In the genomic region with DNA sequence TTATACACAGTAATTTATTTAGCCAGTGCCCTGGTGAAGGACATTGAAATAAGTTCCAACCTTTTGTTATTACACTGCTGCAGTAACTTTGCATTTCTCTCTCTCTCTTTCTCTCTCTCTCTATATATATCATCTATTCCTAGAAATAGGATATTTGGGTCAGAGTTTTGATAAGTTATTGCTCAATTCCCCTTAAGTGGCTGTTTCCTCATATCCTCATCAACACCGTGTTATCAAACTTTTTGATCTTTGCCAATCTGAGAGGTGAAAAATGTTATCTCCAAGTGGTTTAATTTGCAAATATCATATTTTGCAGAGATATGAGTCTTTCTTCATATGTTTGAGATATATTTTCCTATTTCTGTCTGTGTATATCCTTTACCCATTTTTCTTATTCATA, we compare ENCODE assay signal across 16 cellular contexts. TPM values are rescaled to one million over a fixed set of nuclear protein-coding genes. Genes with fewer than 3 reads are reported as not detected.
DNase-seq lines count a peak whose midpoint lies in the region; ATAC-seq and TF ChIP-seq lines count a peak whose summit lies in the region.
"Had no signal": no experiment of that assay in that cellular context is flagged by ENCODE, and none has a peak within 500 bp of the region (broad histone marks: within the 10 kb centered on the region; RNA-seq: fewer than 3 reads in every experiment).

No MANE protein-coding gene starts in this region.

- no peaks in the 10 kb centered on the region for H3K27me3 Mint-ChIP-seq in activated naive CD4-positive, alpha-beta T cell treated with anti-CD3 and anti-CD28 coated beads, Interleukin-2, amount 50 U/mL, for 24 hours
- H3K27me3 Mint-ChIP-seq in central memory CD8-positive, alpha-beta T cell = no peaks in the 10 kb centered on the region
- no peaks in the 10 kb centered on the region for H3K27me3 Mint-ChIP-seq in stimulated activated memory B cell treated with anti-CD40 and anti-IgM and Interleukin-4, amounts not matched to agents 10 μg/mL and 1 μg/mL and 100 μg/mL, for 72 hours

- ATAC-seq in activated naive CD4-positive, alpha-beta T cell treated with anti-CD3 and anti-CD28 coated beads, Interleukin-2, amount 50 U/mL, for 72 hours = no peak
- ATAC-seq in central memory CD8-positive, alpha-beta T cell (replicated peaks; ENCODE audit: extremely low read depth, poor library complexity, severe bottlenecking) = no peak
- no peak for ATAC-seq in stimulated activated memory B cell treated with anti-CD40 and anti-IgM and Interleukin-4, amounts not matched to agents 10 μg/mL and 1 μg/mL and 100 μg/mL, for 72 hours
- no peak for ATAC-seq in HG03460 (IDR thresholded peaks at IDR 0.05; ENCODE audit: unreplicated experiment)
- ATAC-seq: right cardiac atrium, upper lobe of right lung had no signal

- H3K4me1 Mint-ChIP-seq in activated naive CD4-positive, alpha-beta T cell treated with anti-CD3 and anti-CD28 coated beads, Interleukin-2, amount 50 U/mL, for 24 hours = peaks cover 36% of the 10 kb centered on the region
- H3K4me1 Mint-ChIP-seq in central memory CD8-positive, alpha-beta T cell = peaks cover 32% of the 10 kb centered on the region
- peaks cover 31% of the 10 kb centered on the region for H3K4me1 Mint-ChIP-seq in stimulated activated memory B cell treated with anti-CD40 and anti-IgM and Interleukin-4, amounts not matched to agents 10 μg/mL and 1 μg/mL and 100 μg/mL, for 72 hours

- H3K4me3 Mint-ChIP-seq in activated naive CD4-positive, alpha-beta T cell treated with anti-CD3 and anti-CD28 coated beads, Interleukin-2, amount 50 U/mL, for 24 hours = peak overlapping the region; percentile 95
- H3K4me3 Mint-ChIP-seq in central memory CD8-positive, alpha-beta T cell = peak overlapping the region; percentile 85
- peak overlapping the region; percentile 47 for H3K4me3 Mint-ChIP-seq in stimulated activated memory B cell treated with anti-CD40 and anti-IgM and Interleukin-4, amounts not matched to agents 10 μg/mL and 1 μg/mL and 100 μg/mL, for 72 hours

- DNase-seq in activated naive CD4-positive, alpha-beta T cell treated with anti-CD3 and anti-CD28 coated beads, Interleukin-2, amount 50 U/mL, for 72 hours (ENCODE audit: low spot score in 2 of 2) = no peak
- DNase-seq in NB4 (ENCODE audit: low read depth) = peak; percentile 25
- DNase-seq in central memory CD8-positive, alpha-beta T cell (ENCODE audit: low spot score in 2 of 2) = no peak
- no peak for DNase-seq in GM10266 (ENCODE audit: extremely low spot score)
- DNase-seq in KG1 (lab: John Stamatoyannopoulos, UW) = no peak
- DNase-seq: anterior cingulate cortex; BE2C; colonic mucosa; Peyer's patch; right cardiac atrium; stimulated activated CD4-positive, alpha-beta T cell treated with anti-CD3 and anti-CD28 coated beads, Interleukin-2, amount 100 ng/mL, for 24 hours; upper lobe of right lung had no signal

- H3K9me3 Mint-ChIP-seq in activated naive CD4-positive, alpha-beta T cell treated with anti-CD3 and anti-CD28 coated beads, Interleukin-2, amount 50 U/mL, for 24 hours = no peaks in the 10 kb centered on the region
- no peaks in the 10 kb centered on the region for H3K9me3 Mint-ChIP-seq in activated naive CD4-positive, alpha-beta T cell treated with anti-CD3 and anti-CD28 coated beads, Interleukin-2, amount 50 U/mL, for 72 hours
- no peaks in the 10 kb centered on the region for H3K9me3 Mint-ChIP-seq in central memory CD8-positive, alpha-beta T cell
- no peaks in the 10 kb centered on the region for H3K9me3 Mint-ChIP-seq in stimulated activated memory B cell treated with anti-CD40 and anti-IgM and Interleukin-4, amounts not matched to agents 10 μg/mL and 1 μg/mL and 100 μg/mL, for 72 hours

- TF ChIP-seq CTCF in NB4 (IDR thresholded peaks at IDR 0.05; ENCODE audit: low read depth, low read length) = no peak
- no peak for TF ChIP-seq CTCF in GM10266 (IDR thresholded peaks at IDR 0.05; ENCODE audit: control insufficient read depth, insufficient read depth, low read depth, missing control alignments)

- no peak overlapping the region for H3K4me3 ChIP-seq in NB4 (ENCODE audit: low read depth, low read length)
- H3K4me3 ChIP-seq: hepatocyte had no signal

- no peak overlapping the region for H3K27ac Mint-ChIP-seq in activated naive CD4-positive, alpha-beta T cell treated with anti-CD3 and anti-CD28 coated beads, Interleukin-2, amount 50 U/mL, for 24 hours
- no peak overlapping the region for H3K27ac Mint-ChIP-seq in activated naive CD4-positive, alpha-beta T cell treated with anti-CD3 and anti-CD28 coated beads, Interleukin-2, amount 50 U/mL, for 72 hours
- H3K27ac Mint-ChIP-seq in central memory CD8-positive, alpha-beta T cell (ENCODE audit: low read depth) = no peak overlapping the region
- H3K27ac Mint-ChIP-seq in stimulated activated memory B cell treated with anti-CD40 and anti-IgM and Interleukin-4, amounts not matched to agents 10 μg/mL and 1 μg/mL and 100 μg/mL, for 72 hours = no peak overlapping the region

- peaks cover 12% of the 10 kb centered on the region for H3K36me3 Mint-ChIP-seq in activated naive CD4-positive, alpha-beta T cell treated with anti-CD3 and anti-CD28 coated beads, Interleukin-2, amount 50 U/mL, for 24 hours
- H3K36me3 Mint-ChIP-seq in activated naive CD4-positive, alpha-beta T cell treated with anti-CD3 and anti-CD28 coated beads, Interleukin-2, amount 50 U/mL, for 72 hours = peaks cover 26 to 28% of the 10 kb centered on the region in 2 donors
- peaks cover 23% of the 10 kb centered on the region for H3K36me3 Mint-ChIP-seq in central memory CD8-positive, alpha-beta T cell (ENCODE audit: insufficient read depth)
- H3K36me3 Mint-ChIP-seq in stimulated activated memory B cell treated with anti-CD40 and anti-IgM and Interleukin-4, amounts not matched to agents 10 μg/mL and 1 μg/mL and 100 μg/mL, for 72 hours = peaks cover 17% of the 10 kb centered on the region

- TF ChIP-seq POLR2A in NB4 (IDR thresholded peaks at IDR 0.05; ENCODE audit: extremely low read depth, insufficient read length) = no peak

RNA-seq across cellular contexts. Expression of a gene that starts 1.6 kb away (rescaled TPM):
- 100 to 1,000 TPM; 139 to 163 TPM for total RNA-seq in activated naive CD4-positive, alpha-beta T cell treated with anti-CD3 and anti-CD28 coated beads, Interleukin-2, amount 50 U/mL, for 72 hours

RNA-seq across cellular contexts. Expression of a gene that starts 47.4 kb away (rescaled TPM):
- 10 to 100 TPM; 25.7 to 33.0 TPM for total RNA-seq in activated naive CD4-positive, alpha-beta T cell treated with anti-CD3 and anti-CD28 coated beads, Interleukin-2, amount 50 U/mL, for 72 hours

RNA-seq across cellular contexts. Expression of a gene that starts 53.0 kb away (rescaled TPM):
- 1 to 10 TPM in 1 of 2 donors, not detected in 1; 2.0 TPM for total RNA-seq in activated naive CD4-positive, alpha-beta T cell treated with anti-CD3 and anti-CD28 coated beads, Interleukin-2, amount 50 U/mL, for 72 hours

RNA-seq across cellular contexts. Expression of a gene that starts 59.6 kb away (rescaled TPM):
- total RNA-seq in activated naive CD4-positive, alpha-beta T cell treated with anti-CD3 and anti-CD28 coated beads, Interleukin-2, amount 50 U/mL, for 72 hours = 1 to 10 TPM in 1 of 2 donors, under 1 TPM in 1; 0.43 to 4.0 TPM
